Comparison of ENCODE assay signal across 1 cellular context in genomic region chr10:86400705-86401587, GRCh38.
TF ChIP-seq lines count a peak whose summit lies in the region.

No MANE protein-coding gene starts in this region.

TF ChIP-seq in HepG2, 621 proteins besides CTCF, POLR2A, EP300 and RAD21 (continued from another document and continues in another):
- TF ChIP-seq, protein P1, sequence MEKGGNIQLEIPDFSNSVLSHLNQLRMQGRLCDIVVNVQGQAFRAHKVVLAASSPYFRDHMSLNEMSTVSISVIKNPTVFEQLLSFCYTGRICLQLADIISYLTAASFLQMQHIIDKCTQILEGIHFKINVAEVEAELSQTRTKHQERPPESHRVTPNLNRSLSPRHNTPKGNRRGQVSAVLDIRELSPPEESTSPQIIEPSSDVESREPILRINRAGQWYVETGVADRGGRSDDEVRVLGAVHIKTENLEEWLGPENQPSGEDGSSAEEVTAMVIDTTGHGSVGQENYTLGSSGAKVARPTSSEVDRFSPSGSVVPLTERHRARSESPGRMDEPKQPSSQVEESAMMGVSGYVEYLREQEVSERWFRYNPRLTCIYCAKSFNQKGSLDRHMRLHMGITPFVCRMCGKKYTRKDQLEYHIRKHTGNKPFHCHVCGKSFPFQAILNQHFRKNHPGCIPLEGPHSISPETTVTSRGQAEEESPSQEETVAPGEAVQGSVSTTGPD (CRISPR knock-in tag; IDR thresholded peaks at IDR 0.05), result no peak
- 0 out of 2 replicates have a peak, but pooled peaks have one; percentile 11 for TF ChIP-seq HOXA3 (CRISPR knock-in tag; IDR thresholded peaks at IDR 0.05)
- TF ChIP-seq ZNF598 (CRISPR knock-in tag; IDR thresholded peaks at IDR 0.05; ENCODE audit: borderline replicate concordance), result no peak
- TF ChIP-seq SRSF9 (IDR thresholded peaks at IDR 0.05; ENCODE audit: borderline replicate concordance, insufficient read depth, low read depth, low read length, poor library complexity, severe bottlenecking), result no peak
- TF ChIP-seq SNAPC5 (CRISPR knock-in tag; IDR thresholded peaks at IDR 0.05; ENCODE audit: borderline replicate concordance), result no peak; the same call in 1 of the 2 replicates
- TF ChIP-seq ZNF552 (CRISPR knock-in tag; IDR thresholded peaks at IDR 0.05; ENCODE audit: borderline replicate concordance), result peak; percentile 44
- TF ChIP-seq POGZ (CRISPR knock-in tag; IDR thresholded peaks at IDR 0.05), result no peak
- no peak for TF ChIP-seq ZNF468 (CRISPR knock-in tag; IDR thresholded peaks at IDR 0.05)
- TF ChIP-seq TCF12 (IDR thresholded peaks at IDR 0.05), result no peak
- TF ChIP-seq TCF12 (CRISPR knock-in tag; IDR thresholded peaks at IDR 0.05), result peak; percentile 68; the same call in 1 of the 2 replicates
- no peak; the same call in 1 of the 2 replicates for TF ChIP-seq PATZ1 (CRISPR knock-in tag; IDR thresholded peaks at IDR 0.05)
- TF ChIP-seq SAP130 (CRISPR knock-in tag; IDR thresholded peaks at IDR 0.05; ENCODE audit: low read depth), result no peak
- TF ChIP-seq ZMAT5 (CRISPR knock-in tag; IDR thresholded peaks at IDR 0.05; ENCODE audit: borderline replicate concordance, low read depth), result no peak
- TF ChIP-seq KDM4B (CRISPR knock-in tag; IDR thresholded peaks at IDR 0.05), result 0 out of 2 replicates have a peak, but pooled peaks have one; percentile 3
- no peak for TF ChIP-seq HNRNPH1 (optimal IDR thresholded peaks at IDR 0.05; ENCODE audit: low read depth, low read length)
- TF ChIP-seq, protein P2, sequence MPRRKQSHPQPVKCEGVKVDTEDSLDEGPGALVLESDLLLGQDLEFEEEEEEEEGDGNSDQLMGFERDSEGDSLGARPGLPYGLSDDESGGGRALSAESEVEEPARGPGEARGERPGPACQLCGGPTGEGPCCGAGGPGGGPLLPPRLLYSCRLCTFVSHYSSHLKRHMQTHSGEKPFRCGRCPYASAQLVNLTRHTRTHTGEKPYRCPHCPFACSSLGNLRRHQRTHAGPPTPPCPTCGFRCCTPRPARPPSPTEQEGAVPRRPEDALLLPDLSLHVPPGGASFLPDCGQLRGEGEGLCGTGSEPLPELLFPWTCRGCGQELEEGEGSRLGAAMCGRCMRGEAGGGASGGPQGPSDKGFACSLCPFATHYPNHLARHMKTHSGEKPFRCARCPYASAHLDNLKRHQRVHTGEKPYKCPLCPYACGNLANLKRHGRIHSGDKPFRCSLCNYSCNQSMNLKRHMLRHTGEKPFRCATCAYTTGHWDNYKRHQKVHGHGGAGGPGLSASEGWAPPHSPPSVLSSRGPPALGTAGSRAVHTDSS (CRISPR knock-in tag; conservative IDR thresholded peaks at IDR 0.05), result no peak
- TF ChIP-seq PRPF4 (IDR thresholded peaks at IDR 0.05; ENCODE audit: low read depth, low read length, poor library complexity, severe bottlenecking), result no peak
- TF ChIP-seq ZNF766 (CRISPR knock-in tag; IDR thresholded peaks at IDR 0.05; ENCODE audit: borderline replicate concordance), result no peak
- no peak for TF ChIP-seq ZFP37 (CRISPR knock-in tag; IDR thresholded peaks at IDR 0.05; ENCODE audit: borderline replicate concordance)
- no peak for TF ChIP-seq SKI (IDR thresholded peaks at IDR 0.05; ENCODE audit: partially characterized antibody)
- TF ChIP-seq PCBP1 (IDR thresholded peaks at IDR 0.05; ENCODE audit: borderline replicate concordance, low read depth, low read length), result peak; percentile 30; the same call in 1 of the 2 replicates
- TF ChIP-seq JUN (CRISPR knock-in tag; IDR thresholded peaks at IDR 0.05), result no peak
- 0 out of 2 replicates have a peak, but pooled peaks have one; percentile 70 for TF ChIP-seq ZNF451 (CRISPR knock-in tag; IDR thresholded peaks at IDR 0.05)
- TF ChIP-seq FOXP4 (CRISPR knock-in tag; IDR thresholded peaks at IDR 0.05), result no peak
- TF ChIP-seq CCAR2 (optimal IDR thresholded peaks at IDR 0.05; ENCODE audit: low read depth, low read length), result no peak
- TF ChIP-seq NR2F6 (IDR thresholded peaks at IDR 0.05), result no peak
- TF ChIP-seq NR2F6 (CRISPR knock-in tag; IDR thresholded peaks at IDR 0.05), result no peak
- 0 out of 2 replicates have a peak, but pooled peaks have one; percentile 15 for TF ChIP-seq SALL1 (CRISPR knock-in tag; IDR thresholded peaks at IDR 0.05)
- no peak for TF ChIP-seq SOX5 (CRISPR knock-in tag; IDR thresholded peaks at IDR 0.05; ENCODE audit: borderline replicate concordance)
- no peak for TF ChIP-seq ZNF296 (CRISPR knock-in tag; conservative IDR thresholded peaks at IDR 0.05)
- no peak; the same call in 1 of the 2 replicates for TF ChIP-seq THAP8 (CRISPR knock-in tag; IDR thresholded peaks at IDR 0.05; ENCODE audit: borderline replicate concordance)
- no peak for TF ChIP-seq ZSCAN25 (CRISPR knock-in tag; IDR thresholded peaks at IDR 0.05)
- TF ChIP-seq, protein P3, sequence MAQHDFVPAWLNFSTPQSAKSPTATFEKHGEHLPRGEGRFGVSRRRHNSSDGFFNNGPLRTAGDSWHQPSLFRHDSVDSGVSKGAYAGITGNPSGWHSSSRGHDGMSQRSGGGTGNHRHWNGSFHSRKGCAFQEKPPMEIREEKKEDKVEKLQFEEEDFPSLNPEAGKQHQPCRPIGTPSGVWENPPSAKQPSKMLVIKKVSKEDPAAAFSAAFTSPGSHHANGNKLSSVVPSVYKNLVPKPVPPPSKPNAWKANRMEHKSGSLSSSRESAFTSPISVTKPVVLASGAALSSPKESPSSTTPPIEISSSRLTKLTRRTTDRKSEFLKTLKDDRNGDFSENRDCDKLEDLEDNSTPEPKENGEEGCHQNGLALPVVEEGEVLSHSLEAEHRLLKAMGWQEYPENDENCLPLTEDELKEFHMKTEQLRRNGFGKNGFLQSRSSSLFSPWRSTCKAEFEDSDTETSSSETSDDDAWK (CRISPR knock-in tag; IDR thresholded peaks at IDR 0.05), result no peak
- 0 out of 2 replicates have a peak, but pooled peaks have one; percentile 54 for TF ChIP-seq ZNF670 (CRISPR knock-in tag; IDR thresholded peaks at IDR 0.05; ENCODE audit: borderline replicate concordance)
- TF ChIP-seq MYC (CRISPR knock-in tag; IDR thresholded peaks at IDR 0.05; ENCODE audit: borderline replicate concordance), result no peak
- TF ChIP-seq ZNF780A (CRISPR knock-in tag; IDR thresholded peaks at IDR 0.05), result no peak
- TF ChIP-seq ZMYM2 (CRISPR knock-in tag; IDR thresholded peaks at IDR 0.05), result peak; percentile 61; the same call in 1 of the 2 replicates
- 0 out of 2 replicates have a peak, but pooled peaks have one; percentile 31 for TF ChIP-seq NKX3-1 (CRISPR knock-in tag; IDR thresholded peaks at IDR 0.05)
- no peak for TF ChIP-seq ARNT (IDR thresholded peaks at IDR 0.05)
- no peak for TF ChIP-seq ZFP41 (CRISPR knock-in tag; IDR thresholded peaks at IDR 0.05; ENCODE audit: borderline replicate concordance)
- TF ChIP-seq TAF15 (IDR thresholded peaks at IDR 0.05; ENCODE audit: low read depth, low read length, poor library complexity, severe bottlenecking), result no peak
- TF ChIP-seq TFE3 (CRISPR knock-in tag; IDR thresholded peaks at IDR 0.05), result no peak; the same call in 1 of the 2 replicates
- TF ChIP-seq TFDP1 (CRISPR knock-in tag; IDR thresholded peaks at IDR 0.05; ENCODE audit: borderline replicate concordance), result peak; percentile 14; the same call in 1 of the 2 replicates
- TF ChIP-seq CAMTA2 (CRISPR knock-in tag; IDR thresholded peaks at IDR 0.05; ENCODE audit: borderline replicate concordance), result no peak
- TF ChIP-seq ADNP (CRISPR knock-in tag; IDR thresholded peaks at IDR 0.05), result peak; percentile 89
- peak; percentile 47; the same call in 1 of the 2 replicates for TF ChIP-seq SIN3A (IDR thresholded peaks at IDR 0.05; ENCODE audit: borderline replicate concordance, low read depth, low read length)
- TF ChIP-seq ZNF280D (CRISPR knock-in tag; IDR thresholded peaks at IDR 0.05), result no peak
